In genomic region chr12:11697670-11698387, GRCh38 we compare ENCODE assay signal across 1 cellular context.
TF ChIP-seq lines count a peak whose summit lies in the region.

No MANE protein-coding gene starts in this region.

TF ChIP-seq in SK-N-SH treated with all-trans-retinoic acid at 6 μM for 48 hours, 23 proteins besides CTCF, POLR2A, EP300 and RAD21 (continued from another document):
- TF ChIP-seq GLIS3 (CRISPR knock-in tag; IDR thresholded peaks at IDR 0.05) (no peak), ZC3H10 (CRISPR knock-in tag; IDR thresholded peaks at IDR 0.05) (no peak), ZFP3 (CRISPR knock-in tag; IDR thresholded peaks at IDR 0.05) (no peak), ZFP30 (CRISPR knock-in tag; IDR thresholded peaks at IDR 0.05) (no peak), ARNTL (CRISPR knock-in tag; IDR thresholded peaks at IDR 0.05; ENCODE audit: borderline replicate concordance, low read depth) (no peak), ESRRG (CRISPR knock-in tag; IDR thresholded peaks at IDR 0.05) (no peak), TCF4 (CRISPR knock-in tag; IDR thresholded peaks at IDR 0.05; ENCODE audit: borderline replicate concordance) (no peak)
- TF ChIP-seq, protein P1, sequence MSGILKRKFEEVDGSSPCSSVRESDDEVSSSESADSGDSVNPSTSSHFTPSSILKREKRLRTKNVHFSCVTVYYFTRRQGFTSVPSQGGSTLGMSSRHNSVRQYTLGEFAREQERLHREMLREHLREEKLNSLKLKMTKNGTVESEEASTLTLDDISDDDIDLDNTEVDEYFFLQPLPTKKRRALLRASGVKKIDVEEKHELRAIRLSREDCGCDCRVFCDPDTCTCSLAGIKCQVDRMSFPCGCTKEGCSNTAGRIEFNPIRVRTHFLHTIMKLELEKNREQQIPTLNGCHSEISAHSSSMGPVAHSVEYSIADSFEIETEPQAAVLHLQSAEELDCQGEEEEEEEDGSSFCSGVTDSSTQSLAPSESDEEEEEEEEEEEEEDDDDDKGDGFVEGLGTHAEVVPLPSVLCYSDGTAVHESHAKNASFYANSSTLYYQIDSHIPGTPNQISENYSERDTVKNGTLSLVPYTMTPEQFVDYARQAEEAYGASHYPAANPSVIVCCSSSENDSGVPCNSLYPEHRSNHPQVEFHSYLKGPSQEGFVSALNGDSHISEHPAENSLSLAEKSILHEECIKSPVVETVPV (CRISPR knock-in tag; IDR thresholded peaks at IDR 0.05): no peak
TF ChIP-seq in SK-N-SH treated with all-trans-retinoic acid at 6 μM for 48 hours: peak in this region for 0.
